In genomic region chr10:18658301-18658991, GRCh38 we compare ENCODE assay signal across 8 cellular contexts. TPM values are rescaled to one million over a fixed set of nuclear protein-coding genes. Genes with fewer than 3 reads are reported as not detected.
DNase-seq lines count a peak whose midpoint lies in the region; ATAC-seq, FAIRE-seq and TF ChIP-seq lines count a peak whose summit lies in the region.

No MANE protein-coding gene starts in this region.

- H3K27ac ChIP-seq in A549 (peak overlapping the region; percentile 95 to 96), prostate gland (peak overlapping the region; percentile 98)

- intact Hi-C loops in prostate gland (cut with DNase I), result no loop called here

- TF ChIP-seq RAD21 in A549 (conservative IDR thresholded peaks at IDR 0.05 in 1 of 2, IDR thresholded peaks at IDR 0.05 in 1 of 2), result no peak

- no peak; a peak in 1 of 6 replicates for ATAC-seq in A549
- peak; percentile 28 for ATAC-seq in GM18517 (IDR thresholded peaks at IDR 0.05; ENCODE audit: unreplicated experiment)
- ATAC-seq in HG03520 (IDR thresholded peaks at IDR 0.05; ENCODE audit: unreplicated experiment), result peak; percentile 1

- no peaks in the 10 kb centered on the region for H3K27me3 ChIP-seq in prostate gland (replicated peaks; ENCODE audit: insufficient read depth)

- H3K9me3 ChIP-seq in A549 (no peaks in the 10 kb centered on the region), prostate gland (no peaks in the 10 kb centered on the region)

- H3K36me3 ChIP-seq in prostate gland, result no peaks in the 10 kb centered on the region

- peak overlapping the region; percentile 90 for H3K4me2 ChIP-seq in A549

- H3K4me3 ChIP-seq in A549, result peak overlapping the region; percentile 98
- H3K4me3 ChIP-seq in prostate gland, result peak overlapping the region; percentile 95 to 99

- no peak for TF ChIP-seq EP300 in A549 (IDR thresholded peaks at IDR 0.05)

- TF ChIP-seq CTCF in A549 (IDR thresholded peaks at IDR 0.05) (no peak), prostate gland (IDR thresholded peaks at IDR 0.05) (no peak)

- DNase-seq in A549 (ENCODE audit: low read depth in 1 of 2, low spot score in 1 of 2) (no peak), germinal center (ENCODE audit: low spot score) (peak; percentile 7), prostate gland (ENCODE audit: low spot score) (peak; percentile 9), SKM-1 (lab: John Stamatoyannopoulos, UW; ENCODE audit: unreplicated experiment) (no peak), mesenteric fat pad (ENCODE audit: low spot score) (no peak)
- DNase-seq in activated T-cell treated with anti-CD3 and anti-CD28 coated beads, Interleukin-2, amount 50 U/mL, for 48 hours, result peak; percentile 34 to 36

- TF ChIP-seq POLR2A in A549 (IDR thresholded peaks at IDR 0.05; ENCODE audit: low read length) (no peak), prostate gland (IDR thresholded peaks at IDR 0.05) (no peak)

- no peak for FAIRE-seq in A549 (lab: Jason Lieb, UNC)

- WGBS in A549 (ENCODE audit: missing lambda C conversion rate), result 12% methylated on average over 20 of the region's 20 CpGs
- WGBS in prostate gland, result 22% methylated on average over 20 of the region's 20 CpGs

- POLR2A ChIA-PET in A549 (lab: Yijun Ruan, JAX), result interaction anchor here (0.5 to 1.4 kb wide), 15 partner anchors 9 to 1742 kb away, joined by 3 to 8 read pairs (median 3); partner anchors contain the start of genes HACD1 and STAM

- CTCF ChIA-PET in A549 (lab: Yijun Ruan, JAX), result interaction anchor here (0.6 to 0.7 kb wide), 3 partner anchors 13 to 542 kb away, joined by 3 read pairs; no protein-coding TSS in a partner anchor

- peaks cover 25% of the 10 kb centered on the region for H3K4me1 ChIP-seq in A549
- H3K4me1 ChIP-seq in prostate gland (replicated peaks), result no peaks in the 10 kb centered on the region

TF ChIP-seq in A549, 52 proteins besides CTCF, POLR2A, EP300 and RAD21 (continues in another document):
- no peak for TF ChIP-seq SREBF2 (IDR thresholded peaks at IDR 0.05)
- TF ChIP-seq FOSL2 (IDR thresholded peaks at IDR 0.05), result no peak
- TF ChIP-seq FOSL2 (CRISPR knock-in tag; IDR thresholded peaks at IDR 0.05), result no peak
- TF ChIP-seq RARB (CRISPR knock-in tag; IDR thresholded peaks at IDR 0.05), result no peak
- TF ChIP-seq ZFP36 (IDR thresholded peaks at IDR 0.05; ENCODE audit: borderline replicate concordance, partially characterized antibody), result no peak
- TF ChIP-seq HOXA7 (CRISPR knock-in tag; IDR thresholded peaks at IDR 0.05), result peak; percentile 51; the same call in 1 of the 2 replicates
- no peak for TF ChIP-seq HES2 (IDR thresholded peaks at IDR 0.05)
- TF ChIP-seq USF2 (IDR thresholded peaks at IDR 0.05), result no peak
- TF ChIP-seq HOXB5 (CRISPR knock-in tag; IDR thresholded peaks at IDR 0.05), result no peak
- no peak for TF ChIP-seq SMC3 (IDR thresholded peaks at IDR 0.05)
- TF ChIP-seq HOXB13 (CRISPR knock-in tag; IDR thresholded peaks at IDR 0.05; ENCODE audit: low read depth), result peak; percentile 41; the same call in 1 of the 2 replicates
- no peak for TF ChIP-seq BCL3 (IDR thresholded peaks at IDR 0.05)
- TF ChIP-seq MAFK (IDR thresholded peaks at IDR 0.05; ENCODE audit: partially characterized antibody), result no peak
- no peak for TF ChIP-seq ESRRA (IDR thresholded peaks at IDR 0.05; ENCODE audit: borderline replicate concordance, low read length)
- TF ChIP-seq HDAC2 (IDR thresholded peaks at IDR 0.05), result no peak
- TF ChIP-seq EHMT2 (IDR thresholded peaks at IDR 0.05; ENCODE audit: low read depth), result no peak
- TF ChIP-seq TFCP2L1 (CRISPR knock-in tag; IDR thresholded peaks at IDR 0.05), result no peak
- TF ChIP-seq PHF8 (IDR thresholded peaks at IDR 0.05; ENCODE audit: borderline replicate concordance, low read depth), result 0 out of 2 replicates have a peak, but pooled peaks have one; percentile 23
- TF ChIP-seq JUNB (IDR thresholded peaks at IDR 0.05), result no peak
- no peak for TF ChIP-seq MAX (IDR thresholded peaks at IDR 0.05)
- TF ChIP-seq MYC (IDR thresholded peaks at IDR 0.05; ENCODE audit: borderline replicate concordance, low read length), result no peak
- TF ChIP-seq HMGXB4 (CRISPR knock-in tag; IDR thresholded peaks at IDR 0.05; ENCODE audit: borderline replicate concordance), result no peak
- TF ChIP-seq GATA3 (IDR thresholded peaks at IDR 0.05; ENCODE audit: borderline replicate concordance), result no peak
- no peak for TF ChIP-seq ELK1 (IDR thresholded peaks at IDR 0.05; ENCODE audit: low read depth, low read length)
- TF ChIP-seq NR3C1 (IDR thresholded peaks at IDR 0.05), result no peak
- no peak for TF ChIP-seq PBX3 (IDR thresholded peaks at IDR 0.05)
- TF ChIP-seq CEBPB (IDR thresholded peaks at IDR 0.05), result no peak
- 0 out of 2 replicates have a peak, but pooled peaks have one; percentile 55 for TF ChIP-seq FOSB (CRISPR knock-in tag; IDR thresholded peaks at IDR 0.05)
- no peak for TF ChIP-seq EHF (CRISPR knock-in tag; IDR thresholded peaks at IDR 0.05)

RNA-seq across cellular contexts. Expression of gene ARL5B, which starts 0.8 kb away (rescaled TPM):
- 16.0 and 24.5 TPM in 2 replicates for polyA plus RNA-seq in A549 (2011; rRNA removed)
- polyA plus RNA-seq in A549 (2012; cell fraction: cytosol; rRNA removed), result 2.0 and 2.5 TPM in 2 replicates
- polyA plus RNA-seq in A549 (2012; cell fraction: nucleus; rRNA removed), result 2.7 and 5.1 TPM in 2 replicates
- 8.0 to 8.8 TPM (median 8.1 TPM) in 3 replicates for polyA plus RNA-seq in A549 (2017; fragmentation: RNase III; extraction: RNeasy Plus Mini Kit Qiagen cat#74134 plus additional on column Dnase treatment)
- polyA minus RNA-seq in A549 (2011; rRNA and poly(A)+ RNA removed), result 7.9 and 8.1 TPM in 2 replicates
- total RNA-seq in prostate gland, result 10 to 100 TPM; 10.7 to 14.5 TPM
- 16.8 TPM for total RNA-seq in mesenteric fat pad

RNA-seq across cellular contexts. Expression of gene NSUN6, which starts 7.1 kb away (rescaled TPM):
- polyA plus RNA-seq in A549 (2011; rRNA removed) (11.7 and 14.7 TPM in 2 replicates), A549 (2017; fragmentation: RNase III; extraction: RNeasy Plus Mini Kit Qiagen cat#74134 plus additional on column Dnase treatment) (6.3 to 6.5 TPM (median 6.5 TPM) in 3 replicates)
- polyA plus RNA-seq in A549 (2012; cell fraction: cytosol; rRNA removed), result 2.9 and 3.0 TPM in 2 replicates
- polyA plus RNA-seq in A549 (2012; cell fraction: nucleus; rRNA removed), result 2.6 and 5.7 TPM in 2 replicates
- 9.0 and 12.6 TPM in 2 replicates for polyA minus RNA-seq in A549 (2011; rRNA and poly(A)+ RNA removed)
- total RNA-seq in prostate gland (10 to 100 TPM; 11.7 to 17.1 TPM), mesenteric fat pad (8.9 TPM)

Comparison
In these comparisons a context has a peak if more than half of its experiments do, and no peak if none do; other contexts are left out.
1. ATAC-seq: peak in GM18517 (single experiment) and HG03520 (single experiment); none in A549 (0 of 2).
2. DNase-seq: peak in activated T-cell treated with anti-CD3 and anti-CD28 coated beads, Interleukin-2, amount 50 U/mL, for 48 hours (2 of 2), germinal center (single experiment) and prostate gland (single experiment); none in A549 (0 of 2), SKM-1 (single experiment) and mesenteric fat pad (single experiment).